1 cellular context compared by ENCODE assay signal in the genomic region with DNA sequence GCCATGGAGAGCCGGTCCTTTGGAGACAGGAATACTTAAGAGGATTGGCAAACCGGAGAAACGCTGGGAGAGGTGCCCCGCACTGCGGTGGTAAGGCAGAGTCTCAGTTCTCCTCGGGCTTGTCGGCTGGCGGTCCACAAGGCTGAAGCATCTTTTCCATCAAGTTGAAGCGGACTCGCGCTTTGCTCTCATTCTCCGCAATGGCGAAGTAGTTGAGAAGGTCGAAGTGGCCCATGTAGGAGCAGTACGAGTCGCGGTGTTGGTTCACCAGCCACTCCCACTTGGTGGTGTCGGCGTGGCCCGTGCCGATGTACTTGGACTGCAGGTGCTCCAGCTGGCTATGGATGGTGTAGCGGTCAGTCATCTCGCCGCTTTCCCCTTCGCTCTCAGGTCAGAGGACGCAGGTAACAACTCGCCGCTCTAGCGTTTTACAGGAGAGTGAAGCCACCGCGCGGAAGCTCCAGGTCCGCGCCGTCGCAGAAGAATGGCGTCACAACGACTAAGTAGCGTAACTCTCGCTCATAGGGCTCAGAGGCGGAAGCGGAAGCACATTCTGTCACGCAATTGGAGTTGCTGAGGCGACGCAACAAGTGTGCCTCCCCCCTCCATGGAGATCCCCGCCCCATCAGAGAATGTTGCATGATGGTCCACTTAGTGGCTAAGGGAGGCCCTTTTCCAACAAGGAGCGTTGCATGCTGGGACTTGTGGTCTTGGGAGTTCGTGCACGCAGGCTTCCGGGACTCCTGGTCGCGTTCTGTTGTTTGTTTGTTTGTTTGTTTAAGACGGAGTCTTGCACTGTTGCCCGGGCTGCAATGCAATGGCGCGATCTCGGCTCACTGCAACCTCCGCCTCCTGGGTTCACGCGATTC.
TF ChIP-seq lines count a peak whose summit lies in the region.

A gene (minus strand): TSS at position 440 of the 869 bp plus-strand sequence. CDS start 76 bp downstream, at position 364.

TF ChIP-seq in K562, 482 proteins besides CTCF, POLR2A, EP300 and RAD21 (continued from another document):
- TF ChIP-seq, protein P1, sequence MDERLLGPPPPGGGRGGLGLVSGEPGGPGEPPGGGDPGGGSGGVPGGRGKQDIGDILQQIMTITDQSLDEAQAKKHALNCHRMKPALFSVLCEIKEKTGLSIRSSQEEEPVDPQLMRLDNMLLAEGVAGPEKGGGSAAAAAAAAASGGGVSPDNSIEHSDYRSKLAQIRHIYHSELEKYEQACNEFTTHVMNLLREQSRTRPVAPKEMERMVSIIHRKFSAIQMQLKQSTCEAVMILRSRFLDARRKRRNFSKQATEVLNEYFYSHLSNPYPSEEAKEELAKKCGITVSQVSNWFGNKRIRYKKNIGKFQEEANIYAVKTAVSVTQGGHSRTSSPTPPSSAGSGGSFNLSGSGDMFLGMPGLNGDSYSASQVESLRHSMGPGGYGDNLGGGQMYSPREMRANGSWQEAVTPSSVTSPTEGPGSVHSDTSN (CRISPR knock-in tag; IDR thresholded peaks at IDR 0.05; ENCODE audit: low read depth): no peak
- TF ChIP-seq, protein P1 (tag; conservative IDR thresholded peaks at IDR 0.05; ENCODE audit: low read depth): no peak
- TF ChIP-seq, protein P2, sequence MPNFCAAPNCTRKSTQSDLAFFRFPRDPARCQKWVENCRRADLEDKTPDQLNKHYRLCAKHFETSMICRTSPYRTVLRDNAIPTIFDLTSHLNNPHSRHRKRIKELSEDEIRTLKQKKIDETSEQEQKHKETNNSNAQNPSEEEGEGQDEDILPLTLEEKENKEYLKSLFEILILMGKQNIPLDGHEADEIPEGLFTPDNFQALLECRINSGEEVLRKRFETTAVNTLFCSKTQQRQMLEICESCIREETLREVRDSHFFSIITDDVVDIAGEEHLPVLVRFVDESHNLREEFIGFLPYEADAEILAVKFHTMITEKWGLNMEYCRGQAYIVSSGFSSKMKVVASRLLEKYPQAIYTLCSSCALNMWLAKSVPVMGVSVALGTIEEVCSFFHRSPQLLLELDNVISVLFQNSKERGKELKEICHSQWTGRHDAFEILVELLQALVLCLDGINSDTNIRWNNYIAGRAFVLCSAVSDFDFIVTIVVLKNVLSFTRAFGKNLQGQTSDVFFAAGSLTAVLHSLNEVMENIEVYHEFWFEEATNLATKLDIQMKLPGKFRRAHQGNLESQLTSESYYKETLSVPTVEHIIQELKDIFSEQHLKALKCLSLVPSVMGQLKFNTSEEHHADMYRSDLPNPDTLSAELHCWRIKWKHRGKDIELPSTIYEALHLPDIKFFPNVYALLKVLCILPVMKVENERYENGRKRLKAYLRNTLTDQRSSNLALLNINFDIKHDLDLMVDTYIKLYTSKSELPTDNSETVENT (CRISPR knock-in tag; IDR thresholded peaks at IDR 0.05): peak; percentile 82; the same call in 1 of the 2 replicates
- TF ChIP-seq SAFB2 (IDR thresholded peaks at IDR 0.05; ENCODE audit: borderline replicate concordance, low read depth, low read length, severe bottlenecking) (no peak), STAT5B (CRISPR knock-in tag; IDR thresholded peaks at IDR 0.05) (no peak), ZFP30 (CRISPR knock-in tag; IDR thresholded peaks at IDR 0.05; ENCODE audit: borderline replicate concordance) (no peak), ZNF57 (CRISPR knock-in tag; IDR thresholded peaks at IDR 0.05) (no peak), SMC3 (conservative IDR thresholded peaks at IDR 0.05; ENCODE audit: insufficient read depth, low read depth, low read length) (no peak), PHB (CRISPR knock-in tag; IDR thresholded peaks at IDR 0.05) (no peak), ZNF124 (CRISPR knock-in tag; IDR thresholded peaks at IDR 0.05) (no peak), ZNF23 (CRISPR knock-in tag; IDR thresholded peaks at IDR 0.05) (no peak)
- TF ChIP-seq, protein P3, sequence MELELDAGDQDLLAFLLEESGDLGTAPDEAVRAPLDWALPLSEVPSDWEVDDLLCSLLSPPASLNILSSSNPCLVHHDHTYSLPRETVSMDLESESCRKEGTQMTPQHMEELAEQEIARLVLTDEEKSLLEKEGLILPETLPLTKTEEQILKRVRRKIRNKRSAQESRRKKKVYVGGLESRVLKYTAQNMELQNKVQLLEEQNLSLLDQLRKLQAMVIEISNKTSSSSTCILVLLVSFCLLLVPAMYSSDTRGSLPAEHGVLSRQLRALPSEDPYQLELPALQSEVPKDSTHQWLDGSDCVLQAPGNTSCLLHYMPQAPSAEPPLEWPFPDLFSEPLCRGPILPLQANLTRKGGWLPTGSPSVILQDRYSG (tag; conservative IDR thresholded peaks at IDR 0.05; ENCODE audit: low read depth): no peak
